Comparison of ENCODE assay signal across 9 cellular contexts in the genomic region with DNA sequence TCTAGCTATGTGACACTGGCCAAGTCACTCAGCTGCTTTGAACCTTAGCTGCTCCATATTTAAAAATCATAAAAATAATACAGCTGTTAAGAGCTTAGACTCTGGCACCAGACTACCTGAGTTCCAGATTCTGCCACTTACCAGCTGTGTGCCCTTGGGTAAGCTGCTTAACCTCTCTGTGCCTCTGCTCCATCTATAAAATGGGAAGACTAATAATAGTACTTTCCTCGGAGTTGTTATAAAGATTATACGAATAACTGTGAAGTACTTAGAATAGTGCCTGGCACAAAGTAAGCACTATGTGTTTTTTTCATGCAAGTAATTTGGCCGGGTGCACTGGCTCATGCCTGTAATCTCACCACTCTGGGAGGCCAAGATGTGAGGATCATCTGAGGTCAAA. TPM values are rescaled to one million over a fixed set of nuclear protein-coding genes. Genes with fewer than 3 reads are reported as not detected.
DNase-seq lines count a peak whose midpoint lies in the region; ATAC-seq and TF ChIP-seq lines count a peak whose summit lies in the region.
"Had no signal": no experiment of that assay in that cellular context is flagged by ENCODE, and none has a peak within 500 bp of the region (broad histone marks: within the 10 kb centered on the region; RNA-seq: fewer than 3 reads in every experiment).

No MANE protein-coding gene starts in this region.

- no peak for TF ChIP-seq EP300 in esophagus muscularis mucosa (IDR thresholded peaks at IDR 0.05)

- H3K27ac ChIP-seq in SJCRH30 (no peak overlapping the region), esophagus muscularis mucosa (replicated peaks in 1 of 4) (peak overlapping the region in 3 of 4 donors; percentile 89 to 96 (median 90)), spleen (peak overlapping the region in 4 of 8 donors; percentile 89 to 94 (median 92))

- H3K4me1 ChIP-seq in SJCRH30 (no peaks in the 10 kb centered on the region), esophagus muscularis mucosa (peaks cover 37 to 51% (median 45%) of the 10 kb centered on the region in 4 donors), spleen (peaks cover 15 to 65% (median 41%) of the 10 kb centered on the region in 6 donors)

- peak overlapping the region; percentile 78 for H3K4me3 Mint-ChIP-seq in activated CD4-positive, alpha-beta T cell treated with anti-CD3 and anti-CD28 coated beads, Interleukin-2, amount 10 ng/mL, durations not matched to agents 7 days and 5 days

- H3K9me3 ChIP-seq in SJCRH30 (replicated peaks) (no peaks in the 10 kb centered on the region), esophagus muscularis mucosa (no peaks in the 10 kb centered on the region), spleen (no peaks in the 10 kb centered on the region)

- no peaks in the 10 kb centered on the region for H3K27me3 Mint-ChIP-seq in activated CD4-positive, alpha-beta T cell treated with anti-CD3 and anti-CD28 coated beads, Interleukin-2, amount 10 ng/mL, durations not matched to agents 7 days and 5 days

- TF ChIP-seq CTCF in esophagus muscularis mucosa (IDR thresholded peaks at IDR 0.05) (no peak), spleen (IDR thresholded peaks at IDR 0.05 in 8 of 11, conservative IDR thresholded peaks at IDR 0.05 in 3 of 11) (no peak)

- no peak for TF ChIP-seq POLR2A in esophagus muscularis mucosa (IDR thresholded peaks at IDR 0.05; ENCODE audit: low read depth)
- TF ChIP-seq POLR2A in spleen (IDR thresholded peaks at IDR 0.05): no peak

- intact Hi-C loops in esophagus muscularis mucosa (cut with DNase I): loop anchor here (5.0 kb wide), 1 partner anchor 70 kb away; no protein-coding TSS in a partner anchor
- intact Hi-C loops in spleen (cut with DNase I; ENCODE audit: low total_unique reads): no loop called here

- CTCF ChIA-PET in activated CD4-positive, alpha-beta T cell treated with anti-CD3 and anti-CD28 coated beads, Interleukin-2, amount 10 ng/mL, durations not matched to agents 7 days and 5 days (lab: Charles Lee): interaction anchor here (1.0 to 4.7 kb wide), 7 partner anchors 8 to 43 kb away, joined by 3 to 44 read pairs (median 7); no protein-coding TSS in a partner anchor

- H3K27me3 ChIP-seq in SJCRH30: no peaks in the 10 kb centered on the region
- H3K27me3 ChIP-seq in esophagus muscularis mucosa: no peaks in the 10 kb centered on the region
- no peaks in the 10 kb centered on the region for H3K27me3 ChIP-seq in spleen (replicated peaks in 1 of 7)

- 91% methylated on average over 3 of the region's 3 CpGs for WGBS in esophagus muscularis mucosa
- WGBS in spleen, 5 donors: 86 to 93% (median 90%) methylated on average over 3 of the region's 3 CpGs

- H3K4me1 Mint-ChIP-seq in activated CD4-positive, alpha-beta T cell treated with anti-CD3 and anti-CD28 coated beads, Interleukin-2, amount 10 ng/mL, durations not matched to agents 7 days and 5 days: peaks cover 35% of the 10 kb centered on the region

- ATAC-seq in HG03342 (IDR thresholded peaks at IDR 0.05; ENCODE audit: unreplicated experiment): no peak

- peak overlapping the region; percentile 84 for H3K27ac Mint-ChIP-seq in activated CD4-positive, alpha-beta T cell treated with anti-CD3 and anti-CD28 coated beads, Interleukin-2, amount 10 ng/mL, durations not matched to agents 7 days and 5 days

- POLR2A ChIA-PET in activated CD4-positive, alpha-beta T cell treated with anti-CD3 and anti-CD28 coated beads, Interleukin-2, amount 10 ng/mL, durations not matched to agents 7 days and 5 days (lab: Charles Lee): no interaction called here

- H3K4me3 ChIP-seq in SJCRH30: peak overlapping the region; percentile 79
- H3K4me3 ChIP-seq in esophagus muscularis mucosa: peak overlapping the region; percentile 71 to 90 (median 76)
- H3K4me3 ChIP-seq in spleen: peak overlapping the region in 5 of 8 donors; percentile 72 to 97 (median 92)

- no peak for DNase-seq in activated CD4-positive, alpha-beta T cell treated with anti-CD3 and anti-CD28 coated beads, Interleukin-2, amount 10 ng/mL, durations not matched to agents 7 days and 5 days
- no peak for DNase-seq in activated CD4-positive, alpha-beta T cell treated with anti-CD3 and anti-CD28 coated beads, Interleukin-2, amount 50 U/mL, for 48 hours
- DNase-seq in SJCRH30: no peak
- no peak for DNase-seq in esophagus muscularis mucosa (ENCODE audit: extremely low spot score)
- DNase-seq in spleen: no peak
- DNase-seq in RPMI8226: no peak
- DNase-seq in iPS-NIHi7 (ENCODE audit: extremely low spot score): no peak
- DNase-seq: NCI-H187 had no signal

- H3K36me3 ChIP-seq in SJCRH30: peaks cover 6% of the 10 kb centered on the region; the same call in 1 of the 2 replicates
- no peaks in the 10 kb centered on the region for H3K36me3 ChIP-seq in esophagus muscularis mucosa
- no peaks in the 10 kb centered on the region for H3K36me3 ChIP-seq in spleen

- peaks cover 9% of the 10 kb centered on the region for H3K36me3 Mint-ChIP-seq in activated CD4-positive, alpha-beta T cell treated with anti-CD3 and anti-CD28 coated beads, Interleukin-2, amount 10 ng/mL, durations not matched to agents 7 days and 5 days (ENCODE audit: low read depth)

- no peaks in the 10 kb centered on the region for H3K9me3 Mint-ChIP-seq in activated CD4-positive, alpha-beta T cell treated with anti-CD3 and anti-CD28 coated beads, Interleukin-2, amount 10 ng/mL, durations not matched to agents 7 days and 5 days

RNA-seq across cellular contexts. Expression of gene HDHD5, which starts 1.4 kb away (rescaled TPM):
- 10 to 100 TPM; 30.9 to 37.1 TPM for total RNA-seq in activated CD4-positive, alpha-beta T cell treated with anti-CD3 and anti-CD28 coated beads, Interleukin-2, amount 10 ng/mL, durations not matched to agents 7 days and 5 days
- total RNA-seq in SJCRH30 (2014; rRNA removed; shearing (Covaris generic)): 48.3 and 48.7 TPM in 2 replicates
- 10 to 100 TPM; 29.9 to 45.1 (median 38.8) TPM for total RNA-seq in esophagus muscularis mucosa
- 10 to 100 TPM; 27.9 to 40.8 (median 31.6) TPM for total RNA-seq in spleen
- polyA plus RNA-seq in spleen: 10 to 100 TPM; 25.4 to 47.6 (median 33.0) TPM

RNA-seq across cellular contexts. Expression of gene TMEM121B, which starts 36.6 kb away (rescaled TPM):
- under 1 TPM; 0.05 to 0.06 TPM for total RNA-seq in activated CD4-positive, alpha-beta T cell treated with anti-CD3 and anti-CD28 coated beads, Interleukin-2, amount 10 ng/mL, durations not matched to agents 7 days and 5 days
- 1.8 and 1.9 TPM in 2 replicates for total RNA-seq in SJCRH30 (2014; rRNA removed; shearing (Covaris generic))
- total RNA-seq in esophagus muscularis mucosa: under 1 TPM; 0.32 to 0.50 (median 0.41) TPM
- 1 to 10 TPM in 3 of 7 donors, under 1 TPM in 4; 0.72 to 3.6 (median 0.98) TPM for total RNA-seq in spleen
- under 1 TPM; 0.03 to 0.19 (median 0.15) TPM for polyA plus RNA-seq in spleen
